Comparison of ENCODE assay signal across 21 cellular contexts in genomic region chr18:22790545-22791415, GRCh38.
DNase-seq lines count a peak whose midpoint lies in the region; ATAC-seq, FAIRE-seq and TF ChIP-seq lines count a peak whose summit lies in the region.
"Had no signal": no experiment of that assay in that cellular context is flagged by ENCODE, and none has a peak within 500 bp of the region (broad histone marks: within the 10 kb centered on the region; RNA-seq: fewer than 3 reads in every experiment).

No MANE protein-coding gene starts in this region.

- no peaks in the 10 kb centered on the region for H3K36me3 Mint-ChIP-seq in naive B cell
- no peaks in the 10 kb centered on the region for H3K36me3 Mint-ChIP-seq in activated CD4-positive, alpha-beta T cell treated with anti-CD3 and anti-CD28 coated beads, Interleukin-2, amount 10 ng/mL, durations not matched to agents 24 days and 14 days (ENCODE audit: low read depth)

- peaks cover 17% of the 10 kb centered on the region for H3K4me1 ChIP-seq in OCI-LY7 (ENCODE audit: insufficient read depth, low read length, poor library complexity, severe bottlenecking)
- H3K4me1 ChIP-seq in osteoblast (ENCODE audit: insufficient read depth, low read length) = no peaks in the 10 kb centered on the region
- H3K4me1 ChIP-seq: HAP-1, SJSA1 had no signal

- peak overlapping the region in 2 of 6 donors; percentile 38 to 39 for H3K27ac Mint-ChIP-seq in naive B cell
- H3K27ac Mint-ChIP-seq in activated CD4-positive, alpha-beta T cell treated with anti-CD3 and anti-CD28 coated beads, Interleukin-2, amount 10 ng/mL, durations not matched to agents 24 days and 14 days = no peak overlapping the region
- H3K27ac Mint-ChIP-seq: GM23338, HFFc6 had no signal

- H4K20me1 ChIP-seq in OCI-LY7 (ENCODE audit: insufficient read depth, low read length) (no peaks in the 10 kb centered on the region), osteoblast (ENCODE audit: insufficient read depth, low read length) (no peaks in the 10 kb centered on the region)

- no peaks in the 10 kb centered on the region for H3K36me3 ChIP-seq in OCI-LY7 (ENCODE audit: insufficient read depth, low read length)
- no peaks in the 10 kb centered on the region for H3K36me3 ChIP-seq in osteoblast (ENCODE audit: insufficient read depth, low read length)
- H3K36me3 ChIP-seq: HAP-1, SJSA1 had no signal

- CTCF ChIA-PET in OCI-LY7 (lab: Charles Lee; ENCODE audit: unreplicated experiment) = no interaction called here

- intact Hi-C loops in OCI-LY7 (cut with micrococcal nuclease; ENCODE audit: unreplicated experiment) (loop anchor here (10.0 kb wide), 1 partner anchor 714 kb away; the partner anchor contains the start of gene RMC1), posterior vena cava (cut with DNase I) (no loop called here)
- intact Hi-C loops in activated CD4-positive, alpha-beta T cell treated with anti-CD3 and anti-CD28 coated beads, Interleukin-2, amount 10 ng/mL, durations not matched to agents 24 days and 14 days (cut with micrococcal nuclease) = no loop called here

- peak; percentile 47 to 67 for ATAC-seq in naive B cell (ENCODE audit: low read depth in 2 of 2)
- ATAC-seq: GM23338, K562, PC-3, Right ventricle myocardium inferior had no signal

- H3K4me3 Mint-ChIP-seq in naive B cell = peak overlapping the region in 6 of 8 donors; percentile 12 to 78 (median 58)
- no peak overlapping the region for H3K4me3 Mint-ChIP-seq in activated CD4-positive, alpha-beta T cell treated with anti-CD3 and anti-CD28 coated beads, Interleukin-2, amount 10 ng/mL, durations not matched to agents 24 days and 14 days
- H3K4me3 Mint-ChIP-seq: GM23338, HFFc6 had no signal

- H3K4me3 ChIP-seq in OCI-LY7 (ENCODE audit: low read depth, low read length, poor library complexity, severe bottlenecking) = no peak overlapping the region
- no peak overlapping the region for H3K4me3 ChIP-seq in osteoblast (ENCODE audit: insufficient read depth, low read length)
- H3K4me3 ChIP-seq: GM23338, HAP-1, K562, SJSA1 had no signal

- H3K9me2 ChIP-seq in OCI-LY7 (ENCODE audit: insufficient read depth, low read length) = no peaks in the 10 kb centered on the region

- DNase-seq in GM12891 (ENCODE audit: insufficient read length, low spot score) = no peak
- peak; percentile 21 for DNase-seq in OCI-LY7 (ENCODE audit: low spot score)
- peak; percentile 63 for DNase-seq in dermis blood vessel endothelial cell
- no peak for DNase-seq in naive B cell
- no peak for DNase-seq in substantia nigra (lab: John Stamatoyannopoulos, UW)
- DNase-seq in activated CD4-positive, alpha-beta T cell treated with anti-CD3 and anti-CD28 coated beads, Interleukin-2, amount 10 ng/mL, durations not matched to agents 24 days and 14 days = no peak
- DNase-seq in osteoblast (ENCODE audit: insufficient read length, low spot score, missing footprints) = no peak
- no peak for DNase-seq in posterior vena cava (ENCODE audit: low spot score)
- DNase-seq: Calu3, DMS79 treated with DMSO at 0.1 percent for 48 hours, HFFc6, Kasumi-1, NCI-H2029, NCI-H69, PC-3 had no signal

- H3K9me3 ChIP-seq in OCI-LY7 (ENCODE audit: low read length) = no peaks in the 10 kb centered on the region
- no peaks in the 10 kb centered on the region for H3K9me3 ChIP-seq in osteoblast (ENCODE audit: low read depth, low read length)
- H3K9me3 ChIP-seq: HAP-1, SJSA1 had no signal

- BruUV-seq in OCI-LY7 (replicated peaks; lab: Mats Ljungman, UMichigan) = no TSS peak

- H3K4me1 Mint-ChIP-seq in naive B cell = peaks cover 21 to 30% (median 27%) of the 10 kb centered on the region in 3 donors
- H3K4me1 Mint-ChIP-seq in activated CD4-positive, alpha-beta T cell treated with anti-CD3 and anti-CD28 coated beads, Interleukin-2, amount 10 ng/mL, durations not matched to agents 24 days and 14 days = no peaks in the 10 kb centered on the region
- H3K4me1 Mint-ChIP-seq: GM23338 had no signal

- no peaks in the 10 kb centered on the region for H3K9me3 Mint-ChIP-seq in naive B cell
- H3K9me3 Mint-ChIP-seq in activated CD4-positive, alpha-beta T cell treated with anti-CD3 and anti-CD28 coated beads, Interleukin-2, amount 10 ng/mL, durations not matched to agents 24 days and 14 days = no peaks in the 10 kb centered on the region
- H3K9me3 Mint-ChIP-seq: GM23338, HFFc6 had no signal

- peak overlapping the region; percentile 38 for H3K4me2 ChIP-seq in OCI-LY7 (ENCODE audit: low read length)
- H3K4me2 ChIP-seq in osteoblast (ENCODE audit: insufficient read depth, low read length) = no peak overlapping the region
- H3K4me2 ChIP-seq: GM23338 had no signal

- no peak for TF ChIP-seq CTCF in OCI-LY7 (conservative IDR thresholded peaks at IDR 0.05; ENCODE audit: low read length)
- no peak for TF ChIP-seq CTCF in osteoblast (IDR thresholded peaks at IDR 0.05; ENCODE audit: extremely low read depth, low read depth, low read length)

- no peak overlapping the region for H2AFZ ChIP-seq in OCI-LY7 (ENCODE audit: low read length)
- no peak overlapping the region for H2AFZ ChIP-seq in osteoblast (ENCODE audit: low read length)

- no peak overlapping the region for H3K27ac ChIP-seq in OCI-LY7 (ENCODE audit: low read depth, low read length, poor library complexity, severe bottlenecking)
- no peak overlapping the region for H3K27ac ChIP-seq in substantia nigra (ENCODE audit: low read depth, low read length, poor library complexity, severe bottlenecking)
- no peak overlapping the region for H3K27ac ChIP-seq in osteoblast (ENCODE audit: low read depth, low read length)
- H3K27ac ChIP-seq: SJSA1 had no signal

- H3K79me2 ChIP-seq in OCI-LY7 (ENCODE audit: insufficient read depth, low read depth, low read length) (no peaks in the 10 kb centered on the region), osteoblast (ENCODE audit: insufficient read depth, low read length) (no peaks in the 10 kb centered on the region)

- POLR2A ChIA-PET in OCI-LY7 (lab: Charles Lee) = interaction anchor here (0.5 to 0.7 kb wide), 3 partner anchors 238 to 270 kb away, joined by 3 read pairs; no protein-coding TSS in a partner anchor

- TF ChIP-seq POLR2A in GM12891 (IDR thresholded peaks at IDR 0.05; ENCODE audit: low read depth, low read length) = no peak

- H3K27me3 Mint-ChIP-seq in naive B cell = peaks cover 0 to 1% (median 0%) of the 10 kb centered on the region in 3 donors
- H3K27me3 Mint-ChIP-seq in activated CD4-positive, alpha-beta T cell treated with anti-CD3 and anti-CD28 coated beads, Interleukin-2, amount 10 ng/mL, durations not matched to agents 24 days and 14 days = peaks cover 32% of the 10 kb centered on the region

- no peak for FAIRE-seq in GM12891 (lab: Jason Lieb, UNC)
- FAIRE-seq: HTR-8/SVneo, K562 had no signal

- peaks cover 21% of the 10 kb centered on the region for H3K27me3 ChIP-seq in osteoblast (ENCODE audit: insufficient read depth, low read length)

TF ChIP-seq in GM12891, 5 proteins besides CTCF, POLR2A, EP300 and RAD21:
- peak; percentile 80 for TF ChIP-seq SPI1 (IDR thresholded peaks at IDR 0.05; ENCODE audit: low read depth, low read length)
- no peak for TF ChIP-seq TAF1 (IDR thresholded peaks at IDR 0.05; ENCODE audit: low read depth, low read length)
- no peak for TF ChIP-seq PAX5 (IDR thresholded peaks at IDR 0.05; ENCODE audit: insufficient read depth, low read length, severe bottlenecking)

Comparison
In these comparisons a context has a peak if more than half of its experiments do, and no peak if none do; other contexts are left out.
1. DNase-seq: peak in OCI-LY7 (single experiment) and dermis blood vessel endothelial cell (single experiment); none in GM12891 (single experiment), naive B cell (single experiment), substantia nigra (0 of 49), activated CD4-positive, alpha-beta T cell treated with anti-CD3 and anti-CD28 coated beads, Interleukin-2, amount 10 ng/mL, durations not matched to agents 24 days and 14 days (single experiment), osteoblast (single experiment) and posterior vena cava (single experiment).